19 cellular contexts compared by ENCODE assay signal in the genomic region with DNA sequence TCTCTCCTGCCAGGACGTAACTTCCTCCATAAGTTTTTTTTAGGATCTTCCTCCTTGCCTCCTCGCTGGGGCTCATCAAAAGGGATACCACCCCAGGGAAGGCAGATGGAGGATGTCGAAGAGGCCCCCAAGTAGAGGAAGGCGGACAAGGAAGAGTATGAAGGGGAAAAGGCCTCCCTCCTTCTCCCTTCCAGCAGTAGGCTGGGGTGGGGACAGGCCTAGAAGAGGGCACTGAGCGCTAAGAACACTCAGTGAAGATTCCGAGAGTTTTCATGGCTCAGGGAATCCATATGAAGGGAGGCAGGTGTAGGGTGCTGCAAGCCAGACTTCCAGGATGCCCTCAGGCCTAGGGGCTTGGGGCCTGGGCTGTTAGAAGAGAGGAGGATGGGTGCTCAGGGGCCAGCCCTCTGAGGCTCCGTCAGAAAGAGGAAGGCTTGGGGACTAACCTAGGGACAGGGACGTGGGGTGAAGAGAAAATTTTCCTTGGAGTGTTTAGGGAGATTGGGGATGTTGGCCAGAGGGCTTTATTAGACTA. TPM values are rescaled to one million over a fixed set of nuclear protein-coding genes. Genes with fewer than 3 reads are reported as not detected.
DNase-seq lines count a peak whose midpoint lies in the region; ATAC-seq and TF ChIP-seq lines count a peak whose summit lies in the region.
"Had no signal": no experiment of that assay in that cellular context is flagged by ENCODE, and none has a peak within 500 bp of the region (broad histone marks: within the 10 kb centered on the region; RNA-seq: fewer than 3 reads in every experiment).

No MANE protein-coding gene starts in this region.

- peaks cover 17 to 40% (median 25%) of the 10 kb centered on the region in 4 donors for H3K4me1 Mint-ChIP-seq in CD4-positive, alpha-beta memory T cell
- H3K4me1 Mint-ChIP-seq in stimulated activated effector memory CD8-positive, alpha-beta T cell treated with anti-CD3 and anti-CD28 coated beads, Interleukin-12 subunit alpha, Interleukin-12 subunit beta, amount 100 ng/mL, for 72 hours: peaks cover 41% of the 10 kb centered on the region

- POLR2A ChIA-PET in CD4-positive, alpha-beta memory T cell (lab: Charles Lee; ENCODE audit: partially characterized antibody): no interaction called here

- no peak overlapping the region for H3K4me3 ChIP-seq in CD4-positive, alpha-beta memory T cell (ENCODE audit: low read length in 2 of 2)
- H3K4me3 ChIP-seq in SK-N-MC (no peak overlapping the region), hepatocyte (no peak overlapping the region), HAP-1 (no peak overlapping the region)

- H3K27me3 ChIP-seq in CD4-positive, alpha-beta memory T cell (ENCODE audit: insufficient read depth, low read length): no peaks in the 10 kb centered on the region
- H3K27me3 ChIP-seq in hepatocyte (no peaks in the 10 kb centered on the region), HAP-1 (ENCODE audit: low read depth) (no peaks in the 10 kb centered on the region)

- no peak overlapping the region for H3K27ac ChIP-seq in CD4-positive, alpha-beta memory T cell (ENCODE audit: low read depth, low read length)
- H3K27ac ChIP-seq in SK-N-MC (peak overlapping the region; percentile 79), hepatocyte (peak overlapping the region; percentile 23)

- peak overlapping the region in 5 of 7 donors; percentile 11 to 95 (median 79) for H3K27ac Mint-ChIP-seq in CD4-positive, alpha-beta memory T cell
- peak overlapping the region; percentile 29 for H3K27ac Mint-ChIP-seq in stimulated activated effector memory CD8-positive, alpha-beta T cell treated with anti-CD3 and anti-CD28 coated beads, Interleukin-12 subunit alpha, Interleukin-12 subunit beta, amount 100 ng/mL, for 72 hours
- H3K27ac Mint-ChIP-seq: activated B cell treated with CpG ODN at 0.5 μM for 24 hours; stimulated activated naive CD8-positive, alpha-beta T cell treated with anti-CD3 and anti-CD28 coated beads, Interleukin-15, Interleukin-2, amounts not matched to agents 100 ng/mL and 50 ng/mL, for 24 hours had no signal

- no peak for TF ChIP-seq CTCF in hepatocyte (IDR thresholded peaks at IDR 0.05; ENCODE audit: poor library complexity)

- H3K4me3 Mint-ChIP-seq in CD4-positive, alpha-beta memory T cell: no peak overlapping the region
- H3K4me3 Mint-ChIP-seq in stimulated activated effector memory CD8-positive, alpha-beta T cell treated with anti-CD3 and anti-CD28 coated beads, Interleukin-12 subunit alpha, Interleukin-12 subunit beta, amount 100 ng/mL, for 72 hours: no peak overlapping the region
- H3K4me3 Mint-ChIP-seq: activated B cell treated with CpG ODN at 0.5 μM for 24 hours had no signal

- no peaks in the 10 kb centered on the region for H3K36me3 ChIP-seq in CD4-positive, alpha-beta memory T cell (ENCODE audit: insufficient read depth, low read length)
- H3K36me3 ChIP-seq in SK-N-MC (ENCODE audit: insufficient read depth, low read length) (peaks cover 6% of the 10 kb centered on the region; the same call in 1 of the 2 replicates), hepatocyte (replicated peaks; ENCODE audit: insufficient read depth, low read depth) (no peaks in the 10 kb centered on the region), HAP-1 (replicated peaks) (no peaks in the 10 kb centered on the region)

- no peak overlapping the region for H2AFZ ChIP-seq in hepatocyte

- in situ Hi-C loops in HAP-1 (cut with MboI; ENCODE audit: low sequenced_read_pairs): loop anchor here (10.0 to 25.0 kb wide), 2 partner anchors 271 to 508 kb away; no protein-coding TSS in a partner anchor

- H3K4me2 ChIP-seq in hepatocyte: no peak overlapping the region

- WGBS in hepatocyte (ENCODE audit: low lambda C conversion rate, missing lambda C conversion rate): 94% methylated on average over 8 of the region's 8 CpGs

- no peaks in the 10 kb centered on the region for H3K9me2 ChIP-seq in hepatocyte (replicated peaks; ENCODE audit: insufficient read depth)

- H3K9me3 ChIP-seq in CD4-positive, alpha-beta memory T cell (ENCODE audit: control insufficient read depth in 1 of 2, low read length in 2 of 2): no peaks in the 10 kb centered on the region
- H3K9me3 ChIP-seq in SK-N-MC (ENCODE audit: low read depth, low read length): no peaks in the 10 kb centered on the region
- H3K9me3 ChIP-seq in hepatocyte (ENCODE audit: low read depth): no peaks in the 10 kb centered on the region
- H3K9me3 ChIP-seq in HAP-1: no peaks in the 10 kb centered on the region

- no peak for DNase-seq in CD4-positive, alpha-beta memory T cell
- DNase-seq in SK-N-MC (ENCODE audit: low read depth, low spot score) (no peak), hepatocyte (ENCODE audit: low spot score) (no peak), D341Med (ENCODE audit: low spot score) (no peak), NCI-H524 treated with DMSO at 0.1 percent for 48 hours (lab: John Stamatoyannopoulos, UW) (no peak), HAP-1 (ENCODE audit: low spot score in 2 of 2) (no peak)
- no peak for DNase-seq in stimulated activated effector memory CD8-positive, alpha-beta T cell treated with anti-CD3 and anti-CD28 coated beads, Interleukin-12 subunit alpha, Interleukin-12 subunit beta, amount 100 ng/mL, for 72 hours (ENCODE audit: low spot score in 2 of 2)
- DNase-seq: activated B cell treated with CpG ODN at 0.5 μM for 24 hours; activated gamma-delta T cell treated with Interleukin-2 at 50 U/mL for 16 hours; amygdala; cerebellar nuclear complex; DMS153; kidney; NCI-H1105; NCI-H2081 treated with DMSO at 0.1 percent for 48 hours; occipital lobe; Right ventricle myocardium superior; stimulated activated CD4-positive, alpha-beta T cell treated with anti-CD3 and anti-CD28 coated beads, Interleukin-1b, Interleukin-23, amount 100 ng/mL, for 48 hours had no signal

- H3K9me3 Mint-ChIP-seq in CD4-positive, alpha-beta memory T cell: no peaks in the 10 kb centered on the region
- no peaks in the 10 kb centered on the region for H3K9me3 Mint-ChIP-seq in stimulated activated effector memory CD8-positive, alpha-beta T cell treated with anti-CD3 and anti-CD28 coated beads, Interleukin-12 subunit alpha, Interleukin-12 subunit beta, amount 100 ng/mL, for 72 hours
- H3K9me3 Mint-ChIP-seq: activated B cell treated with CpG ODN at 0.5 μM for 24 hours; stimulated activated naive CD8-positive, alpha-beta T cell treated with anti-CD3 and anti-CD28 coated beads, Interleukin-15, Interleukin-2, amounts not matched to agents 100 ng/mL and 50 ng/mL, for 24 hours had no signal

- no peak for ATAC-seq in stimulated activated effector memory CD8-positive, alpha-beta T cell treated with anti-CD3 and anti-CD28 coated beads, Interleukin-12 subunit alpha, Interleukin-12 subunit beta, amount 100 ng/mL, for 72 hours

- H3K79me2 ChIP-seq in hepatocyte: peaks cover 4% of the 10 kb centered on the region

- peaks cover 18% of the 10 kb centered on the region for H3K4me1 ChIP-seq in CD4-positive, alpha-beta memory T cell (ENCODE audit: insufficient read depth, low read length)
- H3K4me1 ChIP-seq in hepatocyte (ENCODE audit: insufficient read depth) (peaks cover 38% of the 10 kb centered on the region), HAP-1 (peaks cover 18% of the 10 kb centered on the region)

- CTCF ChIA-PET in CD4-positive, alpha-beta memory T cell (lab: Charles Lee; ENCODE audit: partially characterized antibody): interaction anchor here (0.8 to 11.7 kb wide), 4 partner anchors 14 to 102 kb away, joined by 3 to 225 read pairs (median 26); no protein-coding TSS in a partner anchor

- H3K27me3 Mint-ChIP-seq in CD4-positive, alpha-beta memory T cell: no peaks in the 10 kb centered on the region
- H3K27me3 Mint-ChIP-seq: activated B cell treated with CpG ODN at 0.5 μM for 24 hours; stimulated activated naive CD8-positive, alpha-beta T cell treated with anti-CD3 and anti-CD28 coated beads, Interleukin-15, Interleukin-2, amounts not matched to agents 100 ng/mL and 50 ng/mL, for 24 hours had no signal

- H3K36me3 Mint-ChIP-seq in CD4-positive, alpha-beta memory T cell: peaks cover 0 to 2% of the 10 kb centered on the region in 2 donors
- peaks cover 12% of the 10 kb centered on the region for H3K36me3 Mint-ChIP-seq in stimulated activated effector memory CD8-positive, alpha-beta T cell treated with anti-CD3 and anti-CD28 coated beads, Interleukin-12 subunit alpha, Interleukin-12 subunit beta, amount 100 ng/mL, for 72 hours

- intact Hi-C loops in CD4-positive, alpha-beta memory T cell (cut with micrococcal nuclease): no loop called here

- H3K9ac ChIP-seq in SK-N-MC (ENCODE audit: insufficient read length): no peak overlapping the region

- no peaks in the 10 kb centered on the region for H4K20me1 ChIP-seq in hepatocyte (ENCODE audit: insufficient read depth, poor library complexity, severe bottlenecking)

RNA-seq across cellular contexts. Expression of a gene that starts 1.8 kb away (rescaled TPM):
- under 1 TPM; 0.75 to 0.84 TPM for total RNA-seq in CD4-positive, alpha-beta memory T cell
- polyA plus RNA-seq in CD4-positive, alpha-beta memory T cell: not detected
- total RNA-seq in hepatocyte: 13.5 and 14.6 TPM in 2 replicates
- polyA plus RNA-seq in hepatocyte: 24.9 and 25.3 TPM in 2 replicates

RNA-seq across cellular contexts. Expression of a gene that starts 41.7 kb away (rescaled TPM):
- 1 to 10 TPM; 1.5 to 1.9 TPM for total RNA-seq in CD4-positive, alpha-beta memory T cell
- 1 to 10 TPM; 1.1 to 1.4 TPM for polyA plus RNA-seq in CD4-positive, alpha-beta memory T cell
- total RNA-seq in hepatocyte: 11.0 and 13.2 TPM in 2 replicates
- 23.7 and 27.7 TPM in 2 replicates for polyA plus RNA-seq in hepatocyte

RNA-seq across cellular contexts. Expression of a gene that starts 54.1 kb away (rescaled TPM):
- 1 to 10 TPM in 1 of 2 experiments, under 1 TPM in 1; 0.58 to 2.1 TPM for total RNA-seq in CD4-positive, alpha-beta memory T cell
- 1 to 10 TPM in 1 of 2 donors, under 1 TPM in 1; 0.26 to 1.5 TPM for polyA plus RNA-seq in CD4-positive, alpha-beta memory T cell
- 45.7 and 48.2 TPM in 2 replicates for total RNA-seq in hepatocyte
- polyA plus RNA-seq in hepatocyte: 68.8 and 73.8 TPM in 2 replicates

RNA-seq across cellular contexts. Expression of a gene that starts 58.3 kb away (rescaled TPM):
- 10 to 100 TPM; 59.8 to 73.9 TPM for total RNA-seq in CD4-positive, alpha-beta memory T cell
- polyA plus RNA-seq in CD4-positive, alpha-beta memory T cell: 100 to 1,000 TPM; 186 to 310 TPM
- total RNA-seq in hepatocyte: 195 and 216 TPM in 2 replicates
- 338 and 366 TPM in 2 replicates for polyA plus RNA-seq in hepatocyte

Comparison
In these comparisons a context has a peak if more than half of its experiments do, and no peak if none do; other contexts are left out.
1. RNA of a gene that starts 54.1 kb away (total RNA-seq): 45.7 to 48.2 TPM in hepatocyte; 0.58 to 2.1 TPM in CD4-positive, alpha-beta memory T cell; every median in the first group is over 10 times any median in the second.